ENCODE assay signal across 1 cellular context in genomic region chr5:29017501-29017900, GRCh38.
TF ChIP-seq lines count a peak whose summit lies in the region.

No MANE protein-coding gene starts in this region.

TF ChIP-seq in GM23338, 12 proteins besides CTCF, POLR2A, EP300 and RAD21 (continued from another document):
- TF ChIP-seq ETS1 (IDR thresholded peaks at IDR 0.05), result no peak
TF ChIP-seq in GM23338: peak in this region for 0.
